ENCODE assay signal across 8 cellular contexts in the genomic region with DNA sequence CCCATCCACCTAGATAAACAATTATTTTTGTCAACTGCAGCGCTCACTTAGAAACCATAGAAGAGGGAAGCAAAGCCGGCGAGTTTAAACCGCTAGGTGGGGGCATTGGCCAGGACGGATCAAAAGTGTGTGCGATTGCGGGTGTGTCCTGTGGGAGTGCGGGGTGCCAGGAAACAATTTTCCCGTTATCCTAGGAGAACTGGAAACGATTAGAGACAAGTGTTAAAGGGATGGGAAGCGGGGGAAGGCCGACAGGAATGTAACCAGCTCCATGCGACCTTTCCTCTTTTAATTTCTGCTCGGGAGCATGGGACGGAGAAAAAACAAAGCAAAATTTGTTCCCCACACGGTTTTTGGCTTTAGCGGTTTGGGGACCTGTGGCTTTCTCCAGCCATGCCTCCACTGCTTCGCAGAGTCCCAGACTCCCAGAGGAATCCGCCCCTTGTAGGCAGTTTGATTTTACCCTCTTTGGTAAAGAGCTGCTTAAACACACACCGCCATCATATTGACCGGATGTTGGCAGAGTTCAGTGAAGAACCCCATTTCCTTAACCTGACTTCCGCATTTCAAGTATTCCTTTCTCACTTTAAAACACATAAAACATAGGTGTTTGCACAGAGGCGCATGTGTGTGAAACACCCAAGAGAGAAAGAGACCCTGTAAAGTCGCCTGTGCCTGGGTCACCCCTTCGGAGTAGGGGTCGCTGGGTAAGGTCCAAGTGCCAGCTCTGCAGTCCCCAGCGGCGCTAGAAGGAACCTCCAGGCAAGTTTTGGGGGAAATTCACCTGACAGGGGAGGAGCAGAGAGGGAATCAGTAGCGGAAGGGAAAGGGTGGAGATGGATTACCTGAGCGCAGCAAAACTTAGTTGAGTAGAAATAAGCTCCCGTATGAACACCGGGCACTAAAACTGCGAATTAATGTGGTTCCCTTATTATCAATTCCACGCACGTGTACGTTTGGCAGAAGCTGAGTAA. TPM values are rescaled to one million over a fixed set of nuclear protein-coding genes. Genes with fewer than 3 reads are reported as not detected.
DNase-seq lines count a peak whose midpoint lies in the region; ATAC-seq and TF ChIP-seq lines count a peak whose summit lies in the region.

No MANE protein-coding gene starts in this region.

- peaks cover 4 to 17% of the 10 kb centered on the region in 2 donors for H3K9me3 Mint-ChIP-seq in effector memory CD8-positive, alpha-beta T cell

- H3K4me1 Mint-ChIP-seq in effector memory CD8-positive, alpha-beta T cell (ENCODE audit: low read depth in 2 of 2), result peaks cover 11 to 15% of the 10 kb centered on the region in 2 donors

- H3K27me3 Mint-ChIP-seq in effector memory CD8-positive, alpha-beta T cell, result peaks cover 35 to 55% of the 10 kb centered on the region in 2 donors

- peak overlapping the region; percentile 16 to 70 for H3K27ac Mint-ChIP-seq in effector memory CD8-positive, alpha-beta T cell

- DNase-seq in D341Med (ENCODE audit: low spot score), result peak; percentile 62
- peak; percentile 18 for DNase-seq in GM19240 (ENCODE audit: insufficient read length, low spot score)
- DNase-seq in SKM-1 treated with dmso at 0.1 percent for 144 hours (lab: John Stamatoyannopoulos, UW; ENCODE audit: unreplicated experiment), result peak; percentile 32
- DNase-seq in effector memory CD8-positive, alpha-beta T cell, result no peak
- DNase-seq in lung microvascular endothelial cell (ENCODE audit: low read depth in 2 of 2), result peak; percentile 80 to 83
- DNase-seq in tibial artery, result peak in 1 of 2 donors; percentile 80
- DNase-seq in activated gamma-delta T cell treated with Interleukin-2 at 50 U/mL for 16 hours, result no peak

- peak overlapping the region; percentile 76 to 79 for H3K4me3 Mint-ChIP-seq in effector memory CD8-positive, alpha-beta T cell

- H3K9me3 ChIP-seq in tibial artery, result no peaks in the 10 kb centered on the region

- TF ChIP-seq CTCF in tibial artery (IDR thresholded peaks at IDR 0.05), result peak; percentile 56 to 67

- H3K36me3 Mint-ChIP-seq in effector memory CD8-positive, alpha-beta T cell (ENCODE audit: insufficient read depth), result no peaks in the 10 kb centered on the region

- ATAC-seq in HG03159 (IDR thresholded peaks at IDR 0.05; ENCODE audit: unreplicated experiment), result peak; percentile 84
- ATAC-seq in effector memory CD8-positive, alpha-beta T cell (replicated peaks), result peak; percentile 51

- H3K27me3 ChIP-seq in tibial artery, result no peaks in the 10 kb centered on the region

- H3K4me3 ChIP-seq in tibial artery, result peak overlapping the region; percentile 68

- peaks cover 0 to 24% (median 12%) of the 10 kb centered on the region in 4 donors for H3K4me1 ChIP-seq in tibial artery

- no peaks in the 10 kb centered on the region for H3K36me3 ChIP-seq in tibial artery

- H3K27ac ChIP-seq in tibial artery, result peak overlapping the region; percentile 85 to 93

- intact Hi-C loops in tibial artery (cut with DNase I; ENCODE audit: low total_unique reads), result no loop called here

RNA-seq across cellular contexts. Expression of a gene that starts 3.1 kb away (rescaled TPM):
- total RNA-seq in lung microvascular endothelial cell, result 2.4 and 3.1 TPM in 2 replicates

Comparison
In these comparisons a context has a peak if more than half of its experiments do, and no peak if none do; other contexts are left out.
1. DNase-seq: peak in D341Med (single experiment), GM19240 (single experiment), SKM-1 treated with dmso at 0.1 percent for 144 hours (single experiment) and lung microvascular endothelial cell (2 of 2); none in effector memory CD8-positive, alpha-beta T cell (0 of 3) and activated gamma-delta T cell treated with Interleukin-2 at 50 U/mL for 16 hours (single experiment).